ENCODE assay signal across 19 cellular contexts in genomic region chr11:83641511-83641910, GRCh38.
A peak's percentile ranks its signal among the peaks of the same experiment; 100 is the strongest.
DNase-seq lines count a peak whose midpoint lies in the region; ATAC-seq and TF ChIP-seq lines count a peak whose summit lies in the region.
"Had no signal": no experiment of that assay in that cellular context is flagged by ENCODE, and none has a peak within 500 bp of the region (broad histone marks: within the 10 kb centered on the region; RNA-seq: fewer than 3 reads in every experiment).

No MANE protein-coding gene starts in this region.

- TF ChIP-seq CTCF in left lung (IDR thresholded peaks at IDR 0.05): no peak
- no peak for TF ChIP-seq CTCF in upper lobe of left lung (IDR thresholded peaks at IDR 0.05)
- no peak for TF ChIP-seq CTCF in prostate gland (IDR thresholded peaks at IDR 0.05)
- no peak for TF ChIP-seq CTCF in tibial artery (IDR thresholded peaks at IDR 0.05)

- H3K27me3 ChIP-seq in left lung: no peaks in the 10 kb centered on the region
- H3K27me3 ChIP-seq in upper lobe of left lung: no peaks in the 10 kb centered on the region
- H3K27me3 ChIP-seq in prostate gland (replicated peaks; ENCODE audit: insufficient read depth): no peaks in the 10 kb centered on the region
- no peaks in the 10 kb centered on the region for H3K27me3 ChIP-seq in tibial artery
- H3K27me3 ChIP-seq: adrenal gland, colonic mucosa had no signal

- H3K36me3 ChIP-seq in left lung (no peaks in the 10 kb centered on the region), upper lobe of left lung (no peaks in the 10 kb centered on the region), prostate gland (no peaks in the 10 kb centered on the region), tibial artery (no peaks in the 10 kb centered on the region)
- H3K36me3 ChIP-seq: adrenal gland, colonic mucosa had no signal

- TF ChIP-seq POLR2A in upper lobe of left lung (IDR thresholded peaks at IDR 0.05) (no peak), prostate gland (IDR thresholded peaks at IDR 0.05) (no peak)

- H3K4me3 ChIP-seq in left lung (no peak overlapping the region), upper lobe of left lung (no peak overlapping the region), prostate gland (no peak overlapping the region), tibial artery (no peak overlapping the region)
- H3K4me3 ChIP-seq: adrenal gland, colonic mucosa had no signal

- no peak for TF ChIP-seq EP300 in upper lobe of left lung (IDR thresholded peaks at IDR 0.05)

- ATAC-seq in left lung: peak; percentile 92
- peak; percentile 65 to 93 for ATAC-seq in upper lobe of left lung (ENCODE audit: low FRiP score in 2 of 2)
- no peak for ATAC-seq in GM21447 (IDR thresholded peaks at IDR 0.05; ENCODE audit: unreplicated experiment)
- ATAC-seq: activated T-cell treated with anti-CD3 and anti-CD28 coated beads, Interleukin-2, amount 50 U/mL, for 4 hours; esophagus mucosa had no signal

- H3K9me3 ChIP-seq in left lung: no peaks in the 10 kb centered on the region
- H3K9me3 ChIP-seq in upper lobe of left lung: no peaks in the 10 kb centered on the region
- H3K9me3 ChIP-seq in prostate gland: no peaks in the 10 kb centered on the region
- H3K9me3 ChIP-seq in tibial artery: no peaks in the 10 kb centered on the region
- H3K9me3 ChIP-seq: adrenal gland, colonic mucosa had no signal

- intact Hi-C loops in left lung (cut with DNase I): no loop called here
- intact Hi-C loops in prostate gland (cut with DNase I): no loop called here
- intact Hi-C loops in tibial artery (cut with DNase I; ENCODE audit: low total_unique reads): no loop called here

- no peak overlapping the region for H3K27ac ChIP-seq in left lung
- no peak overlapping the region for H3K27ac ChIP-seq in upper lobe of left lung
- H3K27ac ChIP-seq in prostate gland: no peak overlapping the region
- no peak overlapping the region for H3K27ac ChIP-seq in tibial artery
- H3K27ac ChIP-seq: adrenal gland, colonic mucosa had no signal

- peak; percentile 30 for DNase-seq in H4 (ENCODE audit: low spot score)
- DNase-seq in fibroblast of gingiva (ENCODE audit: low read depth): peak; percentile 91
- DNase-seq in left lung: peak in 1 of 2 donors; percentile 36
- no peak for DNase-seq in upper lobe of left lung
- no peak for DNase-seq in prostate gland (ENCODE audit: low spot score)
- DNase-seq in activated CD4-positive, CD25-positive, alpha-beta regulatory T cell (lab: John Stamatoyannopoulos, UW): no peak
- no peak for DNase-seq in tibial artery
- DNase-seq: activated CD4-positive, alpha-beta T cell treated with anti-CD3 and anti-CD28 coated beads, Interleukin-2, amount 50 U/mL, for 1 hour; activated T-cell treated with anti-CD3 and anti-CD28 coated beads, Interleukin-2, amount 50 U/mL, for 4 hours; CD4-positive, alpha-beta memory T cell; colonic mucosa; HCEC 1CT; NCI-H187 treated with DMSO at 0.1 percent for 48 hours; NCI-H82; stimulated activated CD4-positive, alpha-beta T cell treated with anti-CD3 and anti-CD28 coated beads, Interleukin-2, amount 100 ng/mL, for 48 hours; T1000 had no signal

- 32 to 44% methylated on average over 7 of the region's 7 CpGs for WGBS in upper lobe of left lung, 2 donors
- WGBS in prostate gland: 44% methylated on average over 7 of the region's 7 CpGs

- no peaks in the 10 kb centered on the region for H3K4me1 ChIP-seq in left lung
- no peaks in the 10 kb centered on the region for H3K4me1 ChIP-seq in upper lobe of left lung
- no peaks in the 10 kb centered on the region for H3K4me1 ChIP-seq in prostate gland (replicated peaks)
- peaks cover 0 to 18% (median 2%) of the 10 kb centered on the region in 4 donors for H3K4me1 ChIP-seq in tibial artery
- H3K4me1 ChIP-seq: colonic mucosa had no signal

Comparison
In these comparisons a context has a peak if more than half of its experiments do, and no peak if none do; other contexts are left out.
1. DNase-seq: peak in H4 (single experiment) and fibroblast of gingiva (single experiment); none in upper lobe of left lung (0 of 2), prostate gland (single experiment), activated CD4-positive, CD25-positive, alpha-beta regulatory T cell (0 of 4) and tibial artery (0 of 2).